ENCODE assay signal across 1 cellular context in the genomic region with DNA sequence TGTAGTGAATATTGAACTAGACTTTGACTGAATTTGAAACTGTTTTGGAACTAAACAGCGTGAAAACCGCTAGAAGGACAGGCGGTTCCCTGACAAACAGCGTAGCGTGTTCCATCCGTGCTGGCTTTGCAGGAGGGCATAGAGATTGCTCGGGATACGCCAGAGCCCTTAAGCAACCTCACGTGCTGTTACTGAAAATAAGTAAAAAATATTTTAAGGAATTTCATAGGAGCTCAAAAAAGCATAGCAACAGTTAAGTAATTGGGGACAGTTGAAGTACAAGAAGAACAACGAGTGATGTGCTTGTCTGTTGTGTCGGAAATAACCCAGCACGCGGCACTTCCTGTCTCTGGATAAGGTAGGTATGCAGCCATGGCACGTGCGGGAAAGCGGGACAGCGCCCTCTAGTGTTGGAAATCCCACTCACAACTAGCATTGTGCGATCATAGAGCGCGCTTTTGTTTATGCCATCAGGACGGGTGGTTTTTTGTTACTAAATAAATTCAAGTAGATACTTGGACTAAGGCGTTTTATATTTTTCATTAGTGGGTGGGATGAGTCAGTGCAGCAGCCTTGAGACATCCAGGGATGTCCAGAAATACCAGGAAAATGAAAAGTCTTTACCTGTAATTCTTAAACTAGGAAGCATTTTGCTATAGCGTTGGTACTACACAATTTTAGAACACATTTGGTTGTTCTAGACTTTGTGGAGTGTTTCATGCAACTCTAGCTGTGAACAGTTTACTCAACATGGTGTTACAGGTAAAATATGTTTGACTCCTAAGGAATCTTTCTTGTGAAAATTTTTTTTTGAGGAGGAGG.
TF ChIP-seq lines count a peak whose summit lies in the region.

No MANE protein-coding gene starts in this region.

TF ChIP-seq in WTC11, 78 proteins besides CTCF, POLR2A, EP300 and RAD21 (continued from another document and continues in another):
- TF ChIP-seq NFYB (CRISPR knock-in tag; conservative IDR thresholded peaks at IDR 0.05; ENCODE audit: low read depth) (no peak), FOXK1 (CRISPR knock-in tag; IDR thresholded peaks at IDR 0.05) (peak; percentile 80; the same call in 1 of the 2 replicates), ETV6 (CRISPR knock-in tag; IDR thresholded peaks at IDR 0.05) (no peak), ZNF396 (CRISPR knock-in tag; IDR thresholded peaks at IDR 0.05; ENCODE audit: borderline replicate concordance) (no peak), CREM (CRISPR knock-in tag; IDR thresholded peaks at IDR 0.05) (no peak), ZNF317 (CRISPR knock-in tag; IDR thresholded peaks at IDR 0.05; ENCODE audit: borderline replicate concordance, low read depth) (no peak), ZNF232 (CRISPR knock-in tag; IDR thresholded peaks at IDR 0.05) (no peak), NR3C1 (CRISPR knock-in tag; conservative IDR thresholded peaks at IDR 0.05; ENCODE audit: low read depth) (no peak), ZBTB21 (CRISPR knock-in tag; IDR thresholded peaks at IDR 0.05; ENCODE audit: borderline replicate concordance) (no peak), ESRRA (CRISPR knock-in tag; IDR thresholded peaks at IDR 0.05; ENCODE audit: borderline replicate concordance) (no peak), CREB1 (CRISPR knock-in tag; IDR thresholded peaks at IDR 0.05) (no peak), IRF2 (CRISPR knock-in tag; IDR thresholded peaks at IDR 0.05; ENCODE audit: borderline replicate concordance, low read depth) (no peak), CBFB (CRISPR knock-in tag; IDR thresholded peaks at IDR 0.05; ENCODE audit: low read depth) (no peak), SP1 (CRISPR knock-in tag; conservative IDR thresholded peaks at IDR 0.05) (0 out of 2 replicates have a peak, but pooled peaks have one; percentile 20), MXD4 (CRISPR knock-in tag; IDR thresholded peaks at IDR 0.05; ENCODE audit: borderline replicate concordance) (no peak), SMAD3 (CRISPR knock-in tag; IDR thresholded peaks at IDR 0.05; ENCODE audit: borderline replicate concordance) (0 out of 2 replicates have a peak, but pooled peaks have one; percentile 41), NR2C2 (CRISPR knock-in tag; IDR thresholded peaks at IDR 0.05) (no peak), PRRX2 (CRISPR knock-in tag; IDR thresholded peaks at IDR 0.05) (0 out of 2 replicates have a peak, but pooled peaks have one; percentile 45), ATF1 (CRISPR knock-in tag; IDR thresholded peaks at IDR 0.05) (no peak), SMAD4 (CRISPR knock-in tag; IDR thresholded peaks at IDR 0.05) (no peak)
- TF ChIP-seq, protein P1, sequence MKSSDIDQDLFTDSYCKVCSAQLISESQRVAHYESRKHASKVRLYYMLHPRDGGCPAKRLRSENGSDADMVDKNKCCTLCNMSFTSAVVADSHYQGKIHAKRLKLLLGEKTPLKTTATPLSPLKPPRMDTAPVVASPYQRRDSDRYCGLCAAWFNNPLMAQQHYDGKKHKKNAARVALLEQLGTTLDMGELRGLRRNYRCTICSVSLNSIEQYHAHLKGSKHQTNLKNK (CRISPR knock-in tag; IDR thresholded peaks at IDR 0.05): no peak
- TF ChIP-seq, protein P2, sequence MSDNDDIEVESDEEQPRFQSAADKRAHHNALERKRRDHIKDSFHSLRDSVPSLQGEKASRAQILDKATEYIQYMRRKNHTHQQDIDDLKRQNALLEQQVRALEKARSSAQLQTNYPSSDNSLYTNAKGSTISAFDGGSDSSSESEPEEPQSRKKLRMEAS (CRISPR knock-in tag; IDR thresholded peaks at IDR 0.05): peak; percentile 96
- TF ChIP-seq, protein P3, sequence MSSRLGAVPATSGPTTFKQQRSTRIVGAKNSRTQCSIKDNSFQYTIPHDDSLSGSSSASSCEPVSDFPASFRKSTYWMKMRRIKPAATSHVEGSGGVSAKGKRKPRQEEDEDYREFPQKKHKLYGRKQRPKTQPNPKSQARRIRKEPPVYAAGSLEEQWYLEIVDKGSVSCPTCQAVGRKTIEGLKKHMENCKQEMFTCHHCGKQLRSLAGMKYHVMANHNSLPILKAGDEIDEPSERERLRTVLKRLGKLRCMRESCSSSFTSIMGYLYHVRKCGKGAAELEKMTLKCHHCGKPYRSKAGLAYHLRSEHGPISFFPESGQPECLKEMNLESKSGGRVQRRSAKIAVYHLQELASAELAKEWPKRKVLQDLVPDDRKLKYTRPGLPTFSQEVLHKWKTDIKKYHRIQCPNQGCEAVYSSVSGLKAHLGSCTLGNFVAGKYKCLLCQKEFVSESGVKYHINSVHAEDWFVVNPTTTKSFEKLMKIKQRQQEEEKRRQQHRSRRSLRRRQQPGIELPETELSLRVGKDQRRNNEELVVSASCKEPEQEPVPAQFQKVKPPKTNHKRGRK (CRISPR knock-in tag; IDR thresholded peaks at IDR 0.05; ENCODE audit: borderline replicate concordance): no peak
- TF ChIP-seq, protein P4, sequence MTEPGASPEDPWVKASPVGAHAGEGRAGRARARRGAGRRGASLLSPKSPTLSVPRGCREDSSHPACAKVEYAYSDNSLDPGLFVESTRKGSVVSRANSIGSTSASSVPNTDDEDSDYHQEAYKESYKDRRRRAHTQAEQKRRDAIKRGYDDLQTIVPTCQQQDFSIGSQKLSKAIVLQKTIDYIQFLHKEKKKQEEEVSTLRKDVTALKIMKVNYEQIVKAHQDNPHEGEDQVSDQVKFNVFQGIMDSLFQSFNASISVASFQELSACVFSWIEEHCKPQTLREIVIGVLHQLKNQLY (CRISPR knock-in tag; IDR thresholded peaks at IDR 0.05): no peak
- TF ChIP-seq, protein P5, sequence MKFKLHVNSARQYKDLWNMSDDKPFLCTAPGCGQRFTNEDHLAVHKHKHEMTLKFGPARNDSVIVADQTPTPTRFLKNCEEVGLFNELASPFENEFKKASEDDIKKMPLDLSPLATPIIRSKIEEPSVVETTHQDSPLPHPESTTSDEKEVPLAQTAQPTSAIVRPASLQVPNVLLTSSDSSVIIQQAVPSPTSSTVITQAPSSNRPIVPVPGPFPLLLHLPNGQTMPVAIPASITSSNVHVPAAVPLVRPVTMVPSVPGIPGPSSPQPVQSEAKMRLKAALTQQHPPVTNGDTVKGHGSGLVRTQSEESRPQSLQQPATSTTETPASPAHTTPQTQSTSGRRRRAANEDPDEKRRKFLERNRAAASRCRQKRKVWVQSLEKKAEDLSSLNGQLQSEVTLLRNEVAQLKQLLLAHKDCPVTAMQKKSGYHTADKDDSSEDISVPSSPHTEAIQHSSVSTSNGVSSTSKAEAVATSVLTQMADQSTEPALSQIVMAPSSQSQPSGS (CRISPR knock-in tag; IDR thresholded peaks at IDR 0.05; ENCODE audit: borderline replicate concordance, low read depth): no peak
- TF ChIP-seq, protein P6, sequence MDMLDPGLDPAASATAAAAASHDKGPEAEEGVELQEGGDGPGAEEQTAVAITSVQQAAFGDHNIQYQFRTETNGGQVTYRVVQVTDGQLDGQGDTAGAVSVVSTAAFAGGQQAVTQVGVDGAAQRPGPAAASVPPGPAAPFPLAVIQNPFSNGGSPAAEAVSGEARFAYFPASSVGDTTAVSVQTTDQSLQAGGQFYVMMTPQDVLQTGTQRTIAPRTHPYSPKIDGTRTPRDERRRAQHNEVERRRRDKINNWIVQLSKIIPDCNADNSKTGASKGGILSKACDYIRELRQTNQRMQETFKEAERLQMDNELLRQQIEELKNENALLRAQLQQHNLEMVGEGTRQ (CRISPR knock-in tag; IDR thresholded peaks at IDR 0.05): peak; percentile 64; the same call in 1 of the 2 replicates
- TF ChIP-seq, protein P7, sequence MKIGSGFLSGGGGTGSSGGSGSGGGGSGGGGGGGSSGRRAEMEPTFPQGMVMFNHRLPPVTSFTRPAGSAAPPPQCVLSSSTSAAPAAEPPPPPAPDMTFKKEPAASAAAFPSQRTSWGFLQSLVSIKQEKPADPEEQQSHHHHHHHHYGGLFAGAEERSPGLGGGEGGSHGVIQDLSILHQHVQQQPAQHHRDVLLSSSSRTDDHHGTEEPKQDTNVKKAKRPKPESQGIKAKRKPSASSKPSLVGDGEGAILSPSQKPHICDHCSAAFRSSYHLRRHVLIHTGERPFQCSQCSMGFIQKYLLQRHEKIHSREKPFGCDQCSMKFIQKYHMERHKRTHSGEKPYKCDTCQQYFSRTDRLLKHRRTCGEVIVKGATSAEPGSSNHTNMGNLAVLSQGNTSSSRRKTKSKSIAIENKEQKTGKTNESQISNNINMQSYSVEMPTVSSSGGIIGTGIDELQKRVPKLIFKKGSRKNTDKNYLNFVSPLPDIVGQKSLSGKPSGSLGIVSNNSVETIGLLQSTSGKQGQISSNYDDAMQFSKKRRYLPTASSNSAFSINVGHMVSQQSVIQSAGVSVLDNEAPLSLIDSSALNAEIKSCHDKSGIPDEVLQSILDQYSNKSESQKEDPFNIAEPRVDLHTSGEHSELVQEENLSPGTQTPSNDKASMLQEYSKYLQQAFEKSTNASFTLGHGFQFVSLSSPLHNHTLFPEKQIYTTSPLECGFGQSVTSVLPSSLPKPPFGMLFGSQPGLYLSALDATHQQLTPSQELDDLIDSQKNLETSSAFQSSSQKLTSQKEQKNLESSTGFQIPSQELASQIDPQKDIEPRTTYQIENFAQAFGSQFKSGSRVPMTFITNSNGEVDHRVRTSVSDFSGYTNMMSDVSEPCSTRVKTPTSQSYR (CRISPR knock-in tag; IDR thresholded peaks at IDR 0.05): no peak
- TF ChIP-seq, protein P8, sequence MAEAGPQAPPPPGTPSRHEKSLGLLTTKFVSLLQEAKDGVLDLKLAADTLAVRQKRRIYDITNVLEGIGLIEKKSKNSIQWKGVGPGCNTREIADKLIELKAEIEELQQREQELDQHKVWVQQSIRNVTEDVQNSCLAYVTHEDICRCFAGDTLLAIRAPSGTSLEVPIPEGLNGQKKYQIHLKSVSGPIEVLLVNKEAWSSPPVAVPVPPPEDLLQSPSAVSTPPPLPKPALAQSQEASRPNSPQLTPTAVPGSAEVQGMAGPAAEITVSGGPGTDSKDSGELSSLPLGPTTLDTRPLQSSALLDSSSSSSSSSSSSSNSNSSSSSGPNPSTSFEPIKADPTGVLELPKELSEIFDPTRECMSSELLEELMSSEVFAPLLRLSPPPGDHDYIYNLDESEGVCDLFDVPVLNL (CRISPR knock-in tag; IDR thresholded peaks at IDR 0.05; ENCODE audit: borderline replicate concordance, low read depth): no peak
- TF ChIP-seq, protein P9, sequence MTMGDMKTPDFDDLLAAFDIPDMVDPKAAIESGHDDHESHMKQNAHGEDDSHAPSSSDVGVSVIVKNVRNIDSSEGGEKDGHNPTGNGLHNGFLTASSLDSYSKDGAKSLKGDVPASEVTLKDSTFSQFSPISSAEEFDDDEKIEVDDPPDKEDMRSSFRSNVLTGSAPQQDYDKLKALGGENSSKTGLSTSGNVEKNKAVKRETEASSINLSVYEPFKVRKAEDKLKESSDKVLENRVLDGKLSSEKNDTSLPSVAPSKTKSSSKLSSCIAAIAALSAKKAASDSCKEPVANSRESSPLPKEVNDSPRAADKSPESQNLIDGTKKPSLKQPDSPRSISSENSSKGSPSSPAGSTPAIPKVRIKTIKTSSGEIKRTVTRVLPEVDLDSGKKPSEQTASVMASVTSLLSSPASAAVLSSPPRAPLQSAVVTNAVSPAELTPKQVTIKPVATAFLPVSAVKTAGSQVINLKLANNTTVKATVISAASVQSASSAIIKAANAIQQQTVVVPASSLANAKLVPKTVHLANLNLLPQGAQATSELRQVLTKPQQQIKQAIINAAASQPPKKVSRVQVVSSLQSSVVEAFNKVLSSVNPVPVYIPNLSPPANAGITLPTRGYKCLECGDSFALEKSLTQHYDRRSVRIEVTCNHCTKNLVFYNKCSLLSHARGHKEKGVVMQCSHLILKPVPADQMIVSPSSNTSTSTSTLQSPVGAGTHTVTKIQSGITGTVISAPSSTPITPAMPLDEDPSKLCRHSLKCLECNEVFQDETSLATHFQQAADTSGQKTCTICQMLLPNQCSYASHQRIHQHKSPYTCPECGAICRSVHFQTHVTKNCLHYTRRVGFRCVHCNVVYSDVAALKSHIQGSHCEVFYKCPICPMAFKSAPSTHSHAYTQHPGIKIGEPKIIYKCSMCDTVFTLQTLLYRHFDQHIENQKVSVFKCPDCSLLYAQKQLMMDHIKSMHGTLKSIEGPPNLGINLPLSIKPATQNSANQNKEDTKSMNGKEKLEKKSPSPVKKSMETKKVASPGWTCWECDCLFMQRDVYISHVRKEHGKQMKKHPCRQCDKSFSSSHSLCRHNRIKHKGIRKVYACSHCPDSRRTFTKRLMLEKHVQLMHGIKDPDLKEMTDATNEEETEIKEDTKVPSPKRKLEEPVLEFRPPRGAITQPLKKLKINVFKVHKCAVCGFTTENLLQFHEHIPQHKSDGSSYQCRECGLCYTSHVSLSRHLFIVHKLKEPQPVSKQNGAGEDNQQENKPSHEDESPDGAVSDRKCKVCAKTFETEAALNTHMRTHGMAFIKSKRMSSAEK (CRISPR knock-in tag; IDR thresholded peaks at IDR 0.05; ENCODE audit: borderline replicate concordance): peak; percentile 60; the same call in 1 of the 2 replicates
- TF ChIP-seq, protein P10, sequence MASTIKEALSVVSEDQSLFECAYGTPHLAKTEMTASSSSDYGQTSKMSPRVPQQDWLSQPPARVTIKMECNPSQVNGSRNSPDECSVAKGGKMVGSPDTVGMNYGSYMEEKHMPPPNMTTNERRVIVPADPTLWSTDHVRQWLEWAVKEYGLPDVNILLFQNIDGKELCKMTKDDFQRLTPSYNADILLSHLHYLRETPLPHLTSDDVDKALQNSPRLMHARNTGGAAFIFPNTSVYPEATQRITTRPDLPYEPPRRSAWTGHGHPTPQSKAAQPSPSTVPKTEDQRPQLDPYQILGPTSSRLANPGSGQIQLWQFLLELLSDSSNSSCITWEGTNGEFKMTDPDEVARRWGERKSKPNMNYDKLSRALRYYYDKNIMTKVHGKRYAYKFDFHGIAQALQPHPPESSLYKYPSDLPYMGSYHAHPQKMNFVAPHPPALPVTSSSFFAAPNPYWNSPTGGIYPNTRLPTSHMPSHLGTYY (CRISPR knock-in tag; IDR thresholded peaks at IDR 0.05): no peak
- TF ChIP-seq, protein P11, sequence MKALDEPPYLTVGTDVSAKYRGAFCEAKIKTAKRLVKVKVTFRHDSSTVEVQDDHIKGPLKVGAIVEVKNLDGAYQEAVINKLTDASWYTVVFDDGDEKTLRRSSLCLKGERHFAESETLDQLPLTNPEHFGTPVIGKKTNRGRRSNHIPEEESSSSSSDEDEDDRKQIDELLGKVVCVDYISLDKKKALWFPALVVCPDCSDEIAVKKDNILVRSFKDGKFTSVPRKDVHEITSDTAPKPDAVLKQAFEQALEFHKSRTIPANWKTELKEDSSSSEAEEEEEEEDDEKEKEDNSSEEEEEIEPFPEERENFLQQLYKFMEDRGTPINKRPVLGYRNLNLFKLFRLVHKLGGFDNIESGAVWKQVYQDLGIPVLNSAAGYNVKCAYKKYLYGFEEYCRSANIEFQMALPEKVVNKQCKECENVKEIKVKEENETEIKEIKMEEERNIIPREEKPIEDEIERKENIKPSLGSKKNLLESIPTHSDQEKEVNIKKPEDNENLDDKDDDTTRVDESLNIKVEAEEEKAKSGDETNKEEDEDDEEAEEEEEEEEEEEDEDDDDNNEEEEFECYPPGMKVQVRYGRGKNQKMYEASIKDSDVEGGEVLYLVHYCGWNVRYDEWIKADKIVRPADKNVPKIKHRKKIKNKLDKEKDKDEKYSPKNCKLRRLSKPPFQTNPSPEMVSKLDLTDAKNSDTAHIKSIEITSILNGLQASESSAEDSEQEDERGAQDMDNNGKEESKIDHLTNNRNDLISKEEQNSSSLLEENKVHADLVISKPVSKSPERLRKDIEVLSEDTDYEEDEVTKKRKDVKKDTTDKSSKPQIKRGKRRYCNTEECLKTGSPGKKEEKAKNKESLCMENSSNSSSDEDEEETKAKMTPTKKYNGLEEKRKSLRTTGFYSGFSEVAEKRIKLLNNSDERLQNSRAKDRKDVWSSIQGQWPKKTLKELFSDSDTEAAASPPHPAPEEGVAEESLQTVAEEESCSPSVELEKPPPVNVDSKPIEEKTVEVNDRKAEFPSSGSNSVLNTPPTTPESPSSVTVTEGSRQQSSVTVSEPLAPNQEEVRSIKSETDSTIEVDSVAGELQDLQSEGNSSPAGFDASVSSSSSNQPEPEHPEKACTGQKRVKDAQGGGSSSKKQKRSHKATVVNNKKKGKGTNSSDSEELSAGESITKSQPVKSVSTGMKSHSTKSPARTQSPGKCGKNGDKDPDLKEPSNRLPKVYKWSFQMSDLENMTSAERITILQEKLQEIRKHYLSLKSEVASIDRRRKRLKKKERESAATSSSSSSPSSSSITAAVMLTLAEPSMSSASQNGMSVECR (CRISPR knock-in tag; IDR thresholded peaks at IDR 0.05; ENCODE audit: borderline replicate concordance): no peak
